Comparison of ENCODE assay signal across 9 cellular contexts in genomic region chr13:33676045-33676699, GRCh38.
DNase-seq lines count a peak whose midpoint lies in the region; ATAC-seq, FAIRE-seq and TF ChIP-seq lines count a peak whose summit lies in the region.
"Had no signal": no experiment of that assay in that cellular context is flagged by ENCODE, and none has a peak within 500 bp of the region (broad histone marks: within the 10 kb centered on the region; RNA-seq: fewer than 3 reads in every experiment).

No MANE protein-coding gene starts in this region.

- no peak for TF ChIP-seq EP300 in A549 (IDR thresholded peaks at IDR 0.05)

- peak overlapping the region; percentile 63 for H3K4me2 ChIP-seq in A549

- no peak for TF ChIP-seq RAD21 in A549 (conservative IDR thresholded peaks at IDR 0.05 in 1 of 2, IDR thresholded peaks at IDR 0.05 in 1 of 2)

- 0 out of 6 replicates have a peak overlapping the region, but pooled peaks of 1 of the 2 experiments have one; percentile 21 for H3K27ac ChIP-seq in A549

- DNase-seq in A549 (ENCODE audit: low read depth in 1 of 2, low spot score in 1 of 2) (no peak), LNCaP clone FGC (ENCODE audit: low read depth) (no peak), cerebellar cortex (ENCODE audit: low spot score) (peak; percentile 10), mucosa of gallbladder (ENCODE audit: low spot score) (peak; percentile 30), cerebellar nuclear complex (lab: John Stamatoyannopoulos, UW) (no peak), occipital lobe (lab: John Stamatoyannopoulos, UW) (no peak), GM10248 (ENCODE audit: extremely low spot score) (no peak)

- ATAC-seq in A549 (peak in 1 of 2 experiments; percentile 24; a peak in 3 of 6 replicates), GM18498 (IDR thresholded peaks at IDR 0.05; ENCODE audit: unreplicated experiment) (no peak)
- ATAC-seq: K562 had no signal

- POLR2A ChIA-PET in A549 (lab: Yijun Ruan, JAX), result no interaction called here
- POLR2A ChIA-PET in GM10248 (lab: Yijun Ruan, JAX), result no interaction called here

- no peak for TF ChIP-seq POLR2A in A549 (IDR thresholded peaks at IDR 0.05; ENCODE audit: low read length)

- H3K4me3 ChIP-seq in A549, result peak overlapping the region; percentile 35
- H3K4me3 ChIP-seq in LNCaP clone FGC (ENCODE audit: low read depth, low read length), result peak overlapping the region; percentile 46
- H3K4me3 ChIP-seq: K562 had no signal

- H3K4me1 ChIP-seq in A549, result peaks cover 28% of the 10 kb centered on the region

- CTCF ChIA-PET in A549 (lab: Yijun Ruan, JAX) (no interaction called here), GM10248 (lab: Yijun Ruan, JAX) (interaction anchor here (1.5 to 3.3 kb wide), 3 partner anchors 25 to 47 kb away, joined by 3 to 21 read pairs (median 6); no protein-coding TSS in a partner anchor)

- no peak for TF ChIP-seq CTCF in A549 (IDR thresholded peaks at IDR 0.05)
- TF ChIP-seq CTCF in LNCaP clone FGC (IDR thresholded peaks at IDR 0.05; ENCODE audit: control insufficient read depth, extremely low read depth, insufficient read depth), result no peak
- TF ChIP-seq CTCF in GM10248 (IDR thresholded peaks at IDR 0.05; ENCODE audit: control extremely low read depth, extremely low read depth, low read depth, missing control alignments), result no peak

- no peak for FAIRE-seq in A549 (lab: Jason Lieb, UNC)
- FAIRE-seq: K562 had no signal

- 26% methylated on average over 11 of the region's 11 CpGs for WGBS in A549 (ENCODE audit: missing lambda C conversion rate)

- no peaks in the 10 kb centered on the region for H3K9me3 ChIP-seq in A549

TF ChIP-seq in A549, 52 proteins besides CTCF, POLR2A, EP300 and RAD21:
- TF ChIP-seq USF2 (IDR thresholded peaks at IDR 0.05) (no peak), REST (IDR thresholded peaks at IDR 0.05) (no peak), BCL3 (IDR thresholded peaks at IDR 0.05) (no peak), HOXA7 (CRISPR knock-in tag; IDR thresholded peaks at IDR 0.05) (no peak), FOSL2 (IDR thresholded peaks at IDR 0.05) (no peak), FOSL2 (CRISPR knock-in tag; IDR thresholded peaks at IDR 0.05) (no peak), CHD2 (IDR thresholded peaks at IDR 0.05; ENCODE audit: low read length, partially characterized antibody) (no peak), HDAC2 (IDR thresholded peaks at IDR 0.05) (no peak), MAFK (IDR thresholded peaks at IDR 0.05; ENCODE audit: partially characterized antibody) (no peak), ATOH8 (CRISPR knock-in tag; IDR thresholded peaks at IDR 0.05; ENCODE audit: low read depth) (no peak)

Comparison
In these comparisons a context has a peak if more than half of its experiments do, and no peak if none do; other contexts are left out.
1. DNase-seq: peak in cerebellar cortex (single experiment) and mucosa of gallbladder (single experiment); none in A549 (0 of 2), LNCaP clone FGC (single experiment), cerebellar nuclear complex (0 of 2), occipital lobe (single experiment) and GM10248 (single experiment).